In genomic region chr12:57089259-57090245, GRCh38 we compare ENCODE assay signal across 8 cellular contexts. TPM values are rescaled to one million over a fixed set of nuclear protein-coding genes. Genes with fewer than 3 reads are reported as not detected.
DNase-seq lines count a peak whose midpoint lies in the region; ATAC-seq, FAIRE-seq and TF ChIP-seq lines count a peak whose summit lies in the region.

No MANE protein-coding gene starts in this region.

- peak overlapping the region; percentile 70 for H3K9ac ChIP-seq in GM12878 (ENCODE audit: control insufficient read depth, insufficient read depth, low read length)

- POLR2A ChIA-PET in GM12878 (lab: Charles Lee) = interaction anchor here (0.6 to 7.6 kb wide), 6 partner anchors 8 to 24 kb away, joined by 3 to 74 read pairs (median 6); partner anchors contain the start of genes NEMP1 and STAT6

- RAD21 ChIA-PET in GM12878 (lab: Charles Lee; ENCODE audit: unreplicated experiment) = interaction anchor here (0.6 to 8.8 kb wide), 7 partner anchors 10 to 338 kb away, joined by 3 to 199 read pairs (median 7); partner anchors contain the start of genes LRP1, NEMP1 and STAT6

- DNase-seq in NCI-H748 (lab: John Stamatoyannopoulos, UW; ENCODE audit: unreplicated experiment) (peak; percentile 45), NCI-H748 treated with DMSO at 0.1 percent for 48 hours (lab: John Stamatoyannopoulos, UW) (no peak), GM12878 (ENCODE audit: low read depth, low spot score) (no peak), hepatic stellate cell (ENCODE audit: low spot score) (peak; percentile 65), retina (peak; percentile 87), cortex of kidney (lab: John Stamatoyannopoulos, UW) (no peak)

- TF ChIP-seq RAD21 in GM12878 (IDR thresholded peaks at IDR 0.05; ENCODE audit: insufficient read depth, low read depth, low read length) = no peak

- TF ChIP-seq CTCF in GM12878 (IDR thresholded peaks at IDR 0.05 in 2 of 3, conservative IDR thresholded peaks at IDR 0.05 in 1 of 3; ENCODE audit: control insufficient read depth in 2 of 3, extremely low read depth in 1 of 3, insufficient read depth in 1 of 3, low read depth in 3 of 3, low read length in 3 of 3) = no peak

- peak overlapping the region; percentile 81 for H3K4me2 ChIP-seq in GM12878 (ENCODE audit: control insufficient read depth, insufficient read depth)

- H3K4me3 ChIP-seq in GM12878 = peak overlapping the region; percentile 93

- H2AFZ ChIP-seq in GM12878 (ENCODE audit: control insufficient read depth, low read depth, low read length) = peak overlapping the region; percentile 38

- peak; percentile 49; the same call in 1 of the 2 replicates for TF ChIP-seq POLR2A in GM12878 (IDR thresholded peaks at IDR 0.05; ENCODE audit: low read depth, low read length)

- peaks cover 6 to 14% of the 10 kb centered on the region in 2 experiments; a peak in 3 of 4 replicates for H3K36me3 ChIP-seq in GM12878 (ENCODE audit: control insufficient read depth in 2 of 2, insufficient read depth in 2 of 2, low read length in 1 of 2)

- CTCF ChIA-PET in GM12878 (lab: Yijun Ruan, JAX) = interaction anchor here (0.6 to 9.0 kb wide), 6 partner anchors 10 to 1911 kb away, joined by 3 to 205 read pairs (median 38); partner anchors contain the start of genes NEMP1 and STAT6

- H3K4me1 ChIP-seq in GM12878 (ENCODE audit: control insufficient read depth, insufficient read depth, low read length) = peaks cover 38% of the 10 kb centered on the region

- SMC1A ChIA-PET in GM12878 (lab: Charles Lee; ENCODE audit: uncharacterized antibody, unreplicated experiment) = interaction anchor here (0.9 to 9.2 kb wide), 5 partner anchors 10 to 24 kb away, joined by 3 to 169 read pairs (median 11); partner anchors contain the start of gene STAT6

- H3K27ac ChIP-seq in GM12878 (ENCODE audit: control insufficient read depth, insufficient read depth) = peak overlapping the region; percentile 61

- intact Hi-C loops in GM12878 (cut with micrococcal nuclease; ENCODE audit: unreplicated experiment) = loop anchor here (5.0 kb wide), 2 partner anchors 402 to 452 kb away; partner anchors contain the start of gene PTGES3

- in situ Hi-C loops in GM12878 (cut with MboI) = loop anchor here (10.0 kb wide), 1 partner anchor 455 kb away; the partner anchor contains the start of gene BAZ2A

- BruUV-seq in GM12878 (replicated peaks; lab: Mats Ljungman, UMichigan) = TSS peak; percentile 48

- peak; percentile 56 for FAIRE-seq in GM12878 (lab: Jason Lieb, UNC)

- WGBS in GM12878 (ENCODE audit: insufficient coverage, insufficient replicate concordance, low lambda C conversion rate, missing lambda C conversion rate) = 1% methylated on average over 41 of the region's 47 CpGs

- no peaks in the 10 kb centered on the region for H3K27me3 ChIP-seq in GM12878 (replicated peaks in 1 of 2; ENCODE audit: control insufficient read depth in 2 of 2, insufficient read depth in 2 of 2, low read length in 1 of 2)

- ATAC-seq in SK-N-SH treated with all-trans-retinoic acid at 6 μM for 48 hours = peak; percentile 10
- ATAC-seq in GM12878 = no peak
- no peak for ATAC-seq in GM18858 (IDR thresholded peaks at IDR 0.05; ENCODE audit: unreplicated experiment)

- no peaks in the 10 kb centered on the region for H3K9me3 ChIP-seq in GM12878 (replicated peaks; ENCODE audit: control insufficient read depth, insufficient read depth, low read length)

- no peak for TF ChIP-seq EP300 in GM12878 (IDR thresholded peaks at IDR 0.05; ENCODE audit: borderline replicate concordance in 1 of 2, control insufficient read depth in 1 of 2, low read depth in 2 of 2, low read length in 2 of 2)

- no peaks in the 10 kb centered on the region for H4K20me1 ChIP-seq in GM12878 (ENCODE audit: control insufficient read depth, insufficient read depth)

- peaks cover 34% of the 10 kb centered on the region for H3K79me2 ChIP-seq in GM12878 (ENCODE audit: control insufficient read depth, insufficient read depth, low read length)

RNA-seq across cellular contexts. Expression of gene NAB2, which starts 0.6 kb away (rescaled TPM):
- total RNA-seq in GM12878 (2013; cell fraction: nucleolus; rRNA removed) = 27.9 and 30.3 TPM in 2 replicates
- total RNA-seq in GM12878 (2014; rRNA removed) (28.4 and 30.1 TPM in 2 replicates), GM12878 (2014; rRNA removed; fragmentation: Illumina TruSeq; extraction: Trizol) (13.0 and 13.6 TPM in 2 replicates), GM12878 (2021) (28.2 and 28.5 TPM in 2 replicates)
- 5.3 TPM for polyA plus RNA-seq in GM12878 (2011; ENCODE audit: low read depth)
- polyA plus RNA-seq in GM12878 (2011; rRNA removed) (25.2 and 35.2 TPM in 2 replicates), GM12878 (2014; fragmentation: Illumina TruSeq; extraction: Trizol) (7.9 and 17.0 TPM in 2 replicates), GM12878 (2014; fragmentation: Nextera tagmentation; extraction: Ambion mirVana) (1 to 10 TPM in 1 of 2 experiments, under 1 TPM in 1; 0.35 to 1.0 TPM), GM12878 (2014; rRNA removed) (28.0 and 28.6 TPM in 2 replicates), GM12878 (2016; fragmentation: Nextera tagmentation; extraction: Ambion mirVana) (1 to 10 TPM; 3.6 to 5.8 TPM)
- 36.4 and 44.0 TPM in 2 replicates for polyA plus RNA-seq in GM12878 (2011; cell fraction: cytosol; rRNA removed)
- polyA plus RNA-seq in GM12878 (2011; cell fraction: nucleus; rRNA removed) = 69.8 and 77.5 TPM in 2 replicates
- polyA plus RNA-seq in GM12878 (2012) = 11.5 and 17.8 TPM in 2 replicates
- polyA minus RNA-seq in GM12878 (2011; rRNA and poly(A)+ RNA removed) = 21.1 and 40.5 TPM in 2 replicates
- 14.6 and 15.7 TPM in 2 replicates for polyA minus RNA-seq in GM12878 (2011; cell fraction: cytosol; rRNA and poly(A)+ RNA removed)
- 17.3 and 27.7 TPM in 2 replicates for polyA minus RNA-seq in GM12878 (2011; cell fraction: nucleus; rRNA and poly(A)+ RNA removed)

RNA-seq across cellular contexts. Expression of gene NEMP1, which starts 11.0 kb away (rescaled TPM):
- 79.0 and 86.0 TPM in 2 replicates for total RNA-seq in GM12878 (2013; cell fraction: nucleolus; rRNA removed)
- total RNA-seq in GM12878 (2014; rRNA removed) = 19.7 and 22.6 TPM in 2 replicates
- 17.7 and 19.7 TPM in 2 replicates for total RNA-seq in GM12878 (2014; rRNA removed; fragmentation: Illumina TruSeq; extraction: Trizol)
- total RNA-seq in GM12878 (2021) = 20.7 and 20.8 TPM in 2 replicates
- 7.4 TPM for polyA plus RNA-seq in GM12878 (2011; ENCODE audit: low read depth)
- polyA plus RNA-seq in GM12878 (2011; rRNA removed) = 45.9 and 61.7 TPM in 2 replicates
- 18.3 and 22.3 TPM in 2 replicates for polyA plus RNA-seq in GM12878 (2011; cell fraction: cytosol; rRNA removed)
- 60.1 and 76.7 TPM in 2 replicates for polyA plus RNA-seq in GM12878 (2011; cell fraction: nucleus; rRNA removed)
- polyA plus RNA-seq in GM12878 (2012) = 9.3 and 14.8 TPM in 2 replicates
- 24.9 and 30.5 TPM in 2 replicates for polyA plus RNA-seq in GM12878 (2014; fragmentation: Illumina TruSeq; extraction: Trizol)
- 1 to 10 TPM; 4.0 to 4.7 TPM for polyA plus RNA-seq in GM12878 (2014; fragmentation: Nextera tagmentation; extraction: Ambion mirVana)
- polyA plus RNA-seq in GM12878 (2014; rRNA removed) = 17.8 and 20.6 TPM in 2 replicates
- polyA plus RNA-seq in GM12878 (2016; fragmentation: Nextera tagmentation; extraction: Ambion mirVana) = 10 to 100 TPM; 18.2 to 20.0 TPM
- 26.2 and 32.9 TPM in 2 replicates for polyA minus RNA-seq in GM12878 (2011; rRNA and poly(A)+ RNA removed)
- 6.3 and 7.0 TPM in 2 replicates for polyA minus RNA-seq in GM12878 (2011; cell fraction: cytosol; rRNA and poly(A)+ RNA removed)
- 13.1 and 14.1 TPM in 2 replicates for polyA minus RNA-seq in GM12878 (2011; cell fraction: nucleus; rRNA and poly(A)+ RNA removed)

RNA-seq across cellular contexts. Expression of gene STAT6, which starts 21.6 kb away (rescaled TPM):
- 219 and 234 TPM in 2 replicates for total RNA-seq in GM12878 (2013; cell fraction: nucleolus; rRNA removed)
- total RNA-seq in GM12878 (2014; rRNA removed) (100 and 101 TPM in 2 replicates), GM12878 (2014; rRNA removed; fragmentation: Illumina TruSeq; extraction: Trizol) (79.0 and 79.9 TPM in 2 replicates), GM12878 (2021) (146 and 163 TPM in 2 replicates)
- polyA plus RNA-seq in GM12878 (2011; ENCODE audit: low read depth) = 92.2 TPM
- polyA plus RNA-seq in GM12878 (2011; rRNA removed) (107 and 176 TPM in 2 replicates), GM12878 (2014; fragmentation: Illumina TruSeq; extraction: Trizol) (161 and 168 TPM in 2 replicates), GM12878 (2014; fragmentation: Nextera tagmentation; extraction: Ambion mirVana) (10 to 100 TPM; 14.2 to 17.3 TPM), GM12878 (2014; rRNA removed) (153 and 157 TPM in 2 replicates), GM12878 (2016; fragmentation: Nextera tagmentation; extraction: Ambion mirVana) (10 to 100 TPM; 61.0 to 63.3 TPM)
- polyA plus RNA-seq in GM12878 (2011; cell fraction: cytosol; rRNA removed) = 210 and 211 TPM in 2 replicates
- 576 and 633 TPM in 2 replicates for polyA plus RNA-seq in GM12878 (2011; cell fraction: nucleus; rRNA removed)
- polyA plus RNA-seq in GM12878 (2012) = 137 and 138 TPM in 2 replicates
- 146 and 216 TPM in 2 replicates for polyA minus RNA-seq in GM12878 (2011; rRNA and poly(A)+ RNA removed)
- polyA minus RNA-seq in GM12878 (2011; cell fraction: cytosol; rRNA and poly(A)+ RNA removed) = 57.9 and 72.7 TPM in 2 replicates
- 75.9 and 146 TPM in 2 replicates for polyA minus RNA-seq in GM12878 (2011; cell fraction: nucleus; rRNA and poly(A)+ RNA removed)

RNA-seq across cellular contexts. Expression of gene LRP1, which starts 38.7 kb away (rescaled TPM):
- 6.0 and 6.8 TPM in 2 replicates for total RNA-seq in GM12878 (2013; cell fraction: nucleolus; rRNA removed)
- total RNA-seq in GM12878 (2014; rRNA removed) (under 0.01 and 0.05 TPM in 2 replicates), GM12878 (2014; rRNA removed; fragmentation: Illumina TruSeq; extraction: Trizol) (0.05 and 0.18 TPM in 2 replicates), GM12878 (2021) (0.93 and 1.1 TPM in 2 replicates)
- 0.51 TPM for polyA plus RNA-seq in GM12878 (2011; ENCODE audit: low read depth)
- polyA plus RNA-seq in GM12878 (2011; rRNA removed) (0.24 TPM in 2 replicates), GM12878 (2014; fragmentation: Illumina TruSeq; extraction: Trizol) (0.03 and 0.07 TPM in 2 replicates), GM12878 (2014; fragmentation: Nextera tagmentation; extraction: Ambion mirVana) (not detected), GM12878 (2014; rRNA removed) (0.09 and 0.29 TPM in 2 replicates), GM12878 (2016; fragmentation: Nextera tagmentation; extraction: Ambion mirVana) (under 1 TPM; 0.23 to 0.28 TPM)
- 0.48 and 0.57 TPM in 2 replicates for polyA plus RNA-seq in GM12878 (2011; cell fraction: cytosol; rRNA removed)
- polyA plus RNA-seq in GM12878 (2011; cell fraction: nucleus; rRNA removed) = 2.5 and 3.3 TPM in 2 replicates
- 1.2 and 1.4 TPM in 2 replicates for polyA plus RNA-seq in GM12878 (2012)
- 1.8 TPM in 2 replicates for polyA minus RNA-seq in GM12878 (2011; rRNA and poly(A)+ RNA removed)
- 2.2 and 3.1 TPM in 2 replicates for polyA minus RNA-seq in GM12878 (2011; cell fraction: cytosol; rRNA and poly(A)+ RNA removed)
- polyA minus RNA-seq in GM12878 (2011; cell fraction: nucleus; rRNA and poly(A)+ RNA removed) = 1.6 and 3.1 TPM in 2 replicates

RNA-seq across cellular contexts. Expression of gene MYO1A, which starts 39.6 kb away (rescaled TPM):
- 0.34 and 0.98 TPM in 2 replicates for total RNA-seq in GM12878 (2013; cell fraction: nucleolus; rRNA removed)
- total RNA-seq in GM12878 (2014; rRNA removed) (0.05 TPM in 1 of 2 replicates, not detected in the other), GM12878 (2014; rRNA removed; fragmentation: Illumina TruSeq; extraction: Trizol) (0.13 and 0.14 TPM in 2 replicates), GM12878 (2021) (0.08 and 0.10 TPM in 2 replicates)
- polyA plus RNA-seq in GM12878 (2011; ENCODE audit: low read depth) = not detected
- polyA plus RNA-seq in GM12878 (2011; rRNA removed) (0.16 and 0.23 TPM in 2 replicates), GM12878 (2014; fragmentation: Illumina TruSeq; extraction: Trizol) (0.16 TPM in 1 of 2 replicates, not detected in the other), GM12878 (2014; fragmentation: Nextera tagmentation; extraction: Ambion mirVana) (under 1 TPM in 1 of 2 experiments, not detected in 1; 0.05 TPM), GM12878 (2014; rRNA removed) (0.01 and 0.15 TPM in 2 replicates), GM12878 (2016; fragmentation: Nextera tagmentation; extraction: Ambion mirVana) (under 1 TPM; 0.27 to 0.34 TPM)
- 0.09 and 0.15 TPM in 2 replicates for polyA plus RNA-seq in GM12878 (2011; cell fraction: cytosol; rRNA removed)
- polyA plus RNA-seq in GM12878 (2011; cell fraction: nucleus; rRNA removed) = 1.1 and 2.2 TPM in 2 replicates
- polyA plus RNA-seq in GM12878 (2012) = 0.22 and 0.43 TPM in 2 replicates
- polyA minus RNA-seq in GM12878 (2011; rRNA and poly(A)+ RNA removed) = 0.51 and 1.9 TPM in 2 replicates
- polyA minus RNA-seq in GM12878 (2011; cell fraction: cytosol; rRNA and poly(A)+ RNA removed) = not detected in 2 replicates
- 0.48 and 0.97 TPM in 2 replicates for polyA minus RNA-seq in GM12878 (2011; cell fraction: nucleus; rRNA and poly(A)+ RNA removed)

Comparison
In these comparisons a context has a peak if more than half of its experiments do, and no peak if none do; other contexts are left out.
1. DNase-seq: peak in NCI-H748 (single experiment), hepatic stellate cell (single experiment) and retina (single experiment); none in NCI-H748 treated with DMSO at 0.1 percent for 48 hours (single experiment), GM12878 (single experiment) and cortex of kidney (single experiment).